ENCODE assay signal across 9 cellular contexts in the genomic region with DNA sequence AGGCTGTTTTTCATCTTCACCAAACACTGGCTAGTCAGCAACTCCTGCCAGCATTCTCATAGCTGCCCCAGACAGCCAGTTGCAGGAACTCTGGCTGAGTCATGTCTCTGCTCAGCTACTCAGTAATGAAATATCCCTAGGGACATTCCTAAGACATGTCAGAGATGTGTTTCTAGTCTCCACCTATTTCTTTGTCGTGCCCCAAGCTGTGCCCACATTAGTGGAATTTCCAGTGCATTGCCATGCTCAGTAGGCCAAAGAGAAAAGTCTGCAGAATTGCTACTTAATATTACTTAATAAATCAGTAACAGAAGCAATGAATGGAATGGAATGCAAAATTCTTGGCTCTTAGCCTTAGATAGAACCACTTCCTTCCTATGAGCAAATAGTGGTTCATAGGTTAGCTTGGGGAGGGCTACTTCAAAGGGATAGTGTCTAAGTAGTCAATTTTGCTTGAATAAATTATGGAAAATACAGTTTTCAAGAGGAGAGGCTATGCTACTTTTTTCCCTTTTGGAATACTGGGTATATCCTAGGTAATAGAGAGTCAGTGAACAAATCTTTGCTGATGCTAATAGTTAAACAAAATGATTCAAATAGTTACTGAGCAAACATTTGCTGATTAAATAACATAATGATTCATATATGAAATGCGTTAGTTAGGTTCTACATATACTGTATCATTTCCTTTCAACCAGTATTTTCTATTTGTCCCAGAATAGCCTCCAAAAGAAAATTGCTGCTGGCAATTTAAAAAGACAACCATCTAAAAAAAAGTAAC. TPM values are rescaled to one million over a fixed set of nuclear protein-coding genes. Genes with fewer than 3 reads are reported as not detected.
DNase-seq lines count a peak whose midpoint lies in the region; ATAC-seq and TF ChIP-seq lines count a peak whose summit lies in the region.
"Had no signal": no experiment of that assay in that cellular context is flagged by ENCODE, and none has a peak within 500 bp of the region (broad histone marks: within the 10 kb centered on the region; RNA-seq: fewer than 3 reads in every experiment).

No MANE protein-coding gene starts in this region.

- H3K4me1 Mint-ChIP-seq in activated T-cell treated with anti-CD3 and anti-CD28 coated beads, Interleukin-2, amount 50 U/mL, for 72 hours (ENCODE audit: low read depth): no peaks in the 10 kb centered on the region

- H2BK5ac ChIP-seq in trophoblast cell (ENCODE audit: low read depth, low read length, poor library complexity): peak overlapping the region; percentile 49

- H3K79me2 ChIP-seq in trophoblast cell (ENCODE audit: control insufficient read depth, insufficient read depth, low read length, poor library complexity): no peaks in the 10 kb centered on the region

- H3K9me3 ChIP-seq in trophoblast cell (ENCODE audit: insufficient read depth, low read depth, low read length): no peaks in the 10 kb centered on the region
- H3K9me3 ChIP-seq: neutrophil had no signal

- H3K27ac Mint-ChIP-seq in activated T-cell treated with anti-CD3 and anti-CD28 coated beads, Interleukin-2, amount 50 U/mL, for 72 hours: no peak overlapping the region

- CTCF ChIA-PET in RWPE1 (lab: Yijun Ruan, JAX): interaction anchor here (1.2 kb wide), 1 partner anchor 23 kb away, joined by 6 read pairs; a partner anchor contains a TSS

- H3K27ac ChIP-seq in RWPE1 (peak overlapping the region; percentile 95), trophoblast cell (ENCODE audit: low read depth, low read length) (peak overlapping the region; percentile 87)
- H3K27ac ChIP-seq: neutrophil had no signal

- no peak overlapping the region for H4K12ac ChIP-seq in trophoblast cell (ENCODE audit: low read depth, low read length)

- peaks cover 3 to 10% of the 10 kb centered on the region in 2 donors for H3K9me3 Mint-ChIP-seq in activated T-cell treated with anti-CD3 and anti-CD28 coated beads, Interleukin-2, amount 50 U/mL, for 72 hours

- TF ChIP-seq CTCF in RWPE1 (conservative IDR thresholded peaks at IDR 0.05; ENCODE audit: low read depth) (no peak), foreskin fibroblast (IDR thresholded peaks at IDR 0.05; ENCODE audit: low read depth, low read length) (no peak)

- ATAC-seq in GM21737 (IDR thresholded peaks at IDR 0.05; ENCODE audit: unreplicated experiment): no peak
- no peak for ATAC-seq in activated T-cell treated with anti-CD3 and anti-CD28 coated beads, Interleukin-2, amount 50 U/mL, for 72 hours (replicated peaks in 1 of 2)

- no peak overlapping the region for H3K23ac ChIP-seq in trophoblast cell (ENCODE audit: low read length)

- no peaks in the 10 kb centered on the region for H3K4me1 ChIP-seq in trophoblast cell (ENCODE audit: control insufficient read depth in 1 of 2, insufficient read depth in 2 of 2, low read length in 2 of 2)

- H3K4me3 Mint-ChIP-seq in activated T-cell treated with anti-CD3 and anti-CD28 coated beads, Interleukin-2, amount 50 U/mL, for 72 hours: no peak overlapping the region

- H2BK120ac ChIP-seq in trophoblast cell (ENCODE audit: insufficient read depth, low read length, poor library complexity): peak overlapping the region; percentile 72

- H3K14ac ChIP-seq in trophoblast cell (ENCODE audit: low read length): no peak overlapping the region

- no peaks in the 10 kb centered on the region for H3K27me3 ChIP-seq in trophoblast cell (ENCODE audit: insufficient read depth, low read length)

- H3K18ac ChIP-seq in trophoblast cell (ENCODE audit: low read length): no peak overlapping the region

- WGBS in trophoblast cell (ENCODE audit: extremely low coverage, insufficient coverage, insufficient read length): no CpG with 5 or more reads among the region's 2 CpGs

- no peaks in the 10 kb centered on the region for H3K27me3 Mint-ChIP-seq in activated T-cell treated with anti-CD3 and anti-CD28 coated beads, Interleukin-2, amount 50 U/mL, for 72 hours (ENCODE audit: low read depth)

- H3K36me3 ChIP-seq in trophoblast cell (ENCODE audit: control insufficient read depth in 1 of 2, insufficient read depth in 2 of 2, low read length in 2 of 2): no peaks in the 10 kb centered on the region
- H3K36me3 ChIP-seq: neutrophil had no signal

- H2AK5ac ChIP-seq in trophoblast cell (ENCODE audit: low read length): no peak overlapping the region

- H3K4ac ChIP-seq in trophoblast cell (ENCODE audit: low read depth, low read length): no peak overlapping the region

- H3K4me3 ChIP-seq in foreskin fibroblast (ENCODE audit: low read depth in 1 of 2, low read length in 2 of 2) (no peak overlapping the region), trophoblast cell (ENCODE audit: low read depth, low read length) (no peak overlapping the region)

- no peak overlapping the region for H3K9ac ChIP-seq in trophoblast cell (ENCODE audit: low read length)

- H4K8ac ChIP-seq in trophoblast cell (ENCODE audit: low read depth, low read length): no peak overlapping the region

- H3K4me2 ChIP-seq in trophoblast cell (ENCODE audit: low read length): no peak overlapping the region

- DNase-seq in D341Med (ENCODE audit: low spot score) (peak; percentile 50), RWPE1 (ENCODE audit: low spot score) (peak; percentile 94), foreskin fibroblast (peak; percentile 97 to 98), trophoblast cell (peak; percentile 89 to 94), NCI-H128 (lab: John Stamatoyannopoulos, UW; ENCODE audit: unreplicated experiment) (no peak)
- no peak for DNase-seq in stimulated activated CD4-positive, alpha-beta T cell treated with anti-CD3 and anti-CD28 coated beads, Interleukin-1b, Interleukin-23, amount 100 ng/mL, for 48 hours
- no peak for DNase-seq in activated T-cell treated with anti-CD3 and anti-CD28 coated beads, Interleukin-2, amount 50 U/mL, for 72 hours

- no peak overlapping the region for H2AFZ ChIP-seq in trophoblast cell (ENCODE audit: insufficient read depth, low read length, poor library complexity)

- peak overlapping the region; percentile 47 for H4K91ac ChIP-seq in trophoblast cell (ENCODE audit: low read depth, low read length)

- H2BK12ac ChIP-seq in trophoblast cell (ENCODE audit: low read length): no peak overlapping the region

- POLR2A ChIA-PET in RWPE1 (lab: Yijun Ruan, JAX; ENCODE audit: low non-redundant PET): no interaction called here

- H3K36me3 Mint-ChIP-seq in activated T-cell treated with anti-CD3 and anti-CD28 coated beads, Interleukin-2, amount 50 U/mL, for 72 hours (ENCODE audit: insufficient read depth in 2 of 2): no peaks in the 10 kb centered on the region

- H3K79me1 ChIP-seq in trophoblast cell (ENCODE audit: low read length): peaks cover 7% of the 10 kb centered on the region

RNA-seq across cellular contexts. Expression of a gene that starts 23.6 kb away (rescaled TPM):
- 53.7 and 55.6 TPM in 2 replicates for polyA plus RNA-seq in trophoblast cell (2013)
- not detected for total RNA-seq in activated T-cell treated with anti-CD3 and anti-CD28 coated beads, Interleukin-2, amount 50 U/mL, for 72 hours

Comparison
In these comparisons a context has a peak if more than half of its experiments do, and no peak if none do; other contexts are left out.
1. DNase-seq: peak in D341Med (single experiment), RWPE1 (single experiment), foreskin fibroblast (2 of 2) and trophoblast cell (2 of 2); none in NCI-H128 (single experiment), stimulated activated CD4-positive, alpha-beta T cell treated with anti-CD3 and anti-CD28 coated beads, Interleukin-1b, Interleukin-23, amount 100 ng/mL, for 48 hours (single experiment) and activated T-cell treated with anti-CD3 and anti-CD28 coated beads, Interleukin-2, amount 50 U/mL, for 72 hours (0 of 2).